Comparison of ENCODE assay signal across 1 cellular context in the genomic region with DNA sequence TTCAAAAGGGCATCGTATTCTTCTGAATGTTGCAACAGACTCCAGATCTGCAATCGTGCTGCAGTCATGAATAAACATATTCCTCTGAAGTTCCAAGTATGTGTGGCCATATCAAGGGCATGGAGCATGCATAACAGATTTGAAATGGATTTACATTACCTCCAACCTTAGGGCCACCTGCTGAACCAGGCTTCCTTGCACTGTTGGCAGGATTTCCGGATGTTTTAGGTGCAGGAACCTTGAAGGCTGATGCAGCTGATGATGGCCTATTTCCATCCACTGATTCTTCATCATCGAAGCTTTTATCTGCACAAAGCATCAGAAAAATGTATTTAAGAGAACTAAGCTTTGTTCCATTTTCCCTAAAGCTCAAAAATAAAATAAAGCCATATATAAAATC.
TF ChIP-seq lines count a peak whose summit lies in the region.

No MANE protein-coding gene starts in this region.

TF ChIP-seq in SK-N-SH treated with all-trans-retinoic acid at 6 μM for 48 hours, 23 proteins besides CTCF, POLR2A, EP300 and RAD21 (continued from another document):
- TF ChIP-seq, protein P1, sequence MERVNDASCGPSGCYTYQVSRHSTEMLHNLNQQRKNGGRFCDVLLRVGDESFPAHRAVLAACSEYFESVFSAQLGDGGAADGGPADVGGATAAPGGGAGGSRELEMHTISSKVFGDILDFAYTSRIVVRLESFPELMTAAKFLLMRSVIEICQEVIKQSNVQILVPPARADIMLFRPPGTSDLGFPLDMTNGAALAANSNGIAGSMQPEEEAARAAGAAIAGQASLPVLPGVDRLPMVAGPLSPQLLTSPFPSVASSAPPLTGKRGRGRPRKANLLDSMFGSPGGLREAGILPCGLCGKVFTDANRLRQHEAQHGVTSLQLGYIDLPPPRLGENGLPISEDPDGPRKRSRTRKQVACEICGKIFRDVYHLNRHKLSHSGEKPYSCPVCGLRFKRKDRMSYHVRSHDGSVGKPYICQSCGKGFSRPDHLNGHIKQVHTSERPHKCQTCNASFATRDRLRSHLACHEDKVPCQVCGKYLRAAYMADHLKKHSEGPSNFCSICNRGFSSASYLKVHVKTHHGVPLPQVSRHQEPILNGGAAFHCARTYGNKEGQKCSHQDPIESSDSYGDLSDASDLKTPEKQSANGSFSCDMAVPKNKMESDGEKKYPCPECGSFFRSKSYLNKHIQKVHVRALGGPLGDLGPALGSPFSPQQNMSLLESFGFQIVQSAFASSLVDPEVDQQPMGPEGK (CRISPR knock-in tag; IDR thresholded peaks at IDR 0.05; ENCODE audit: borderline replicate concordance): no peak
- TF ChIP-seq GLIS3 (CRISPR knock-in tag; IDR thresholded peaks at IDR 0.05) (no peak), BACH2 (CRISPR knock-in tag; IDR thresholded peaks at IDR 0.05; ENCODE audit: borderline replicate concordance) (no peak), OSR1 (CRISPR knock-in tag; IDR thresholded peaks at IDR 0.05) (no peak), PPARA (CRISPR knock-in tag; IDR thresholded peaks at IDR 0.05; ENCODE audit: borderline replicate concordance) (no peak), ZFP3 (CRISPR knock-in tag; IDR thresholded peaks at IDR 0.05) (no peak), ARNTL (CRISPR knock-in tag; IDR thresholded peaks at IDR 0.05; ENCODE audit: borderline replicate concordance, low read depth) (no peak)
